Comparison of ENCODE assay signal across 8 cellular contexts in the genomic region with DNA sequence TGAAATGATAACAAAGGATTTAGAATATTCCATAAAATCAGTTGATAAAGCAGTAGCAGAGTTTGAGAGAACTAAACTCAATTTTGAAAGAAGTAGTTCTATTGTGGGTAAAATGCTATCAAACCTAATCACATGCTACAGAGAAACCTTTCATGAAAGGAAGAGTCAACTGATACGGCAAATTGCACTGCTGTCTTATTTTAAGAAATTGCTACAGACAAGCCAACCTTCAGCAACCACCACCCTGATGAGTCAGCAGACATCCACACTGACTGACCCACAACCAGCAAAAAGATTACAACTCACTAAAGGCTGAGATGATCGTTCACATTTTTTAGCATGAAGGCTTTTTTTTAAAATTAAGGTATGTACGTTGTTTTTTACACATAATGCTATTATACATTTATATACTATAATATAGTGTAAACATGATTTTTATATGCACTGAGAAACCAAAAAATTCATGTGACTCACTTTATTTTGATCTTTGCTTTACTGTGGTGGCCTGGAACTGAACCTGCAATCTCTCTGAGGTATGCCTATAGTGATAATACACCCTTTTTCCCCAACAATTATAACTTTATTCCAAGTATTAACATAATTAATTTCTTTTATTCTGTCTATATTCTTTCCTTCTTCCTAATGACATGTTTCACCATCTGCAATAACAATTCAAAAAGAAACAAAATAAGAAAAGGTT.
A peak's percentile ranks its signal among the peaks of the same experiment; 100 is the strongest.
DNase-seq lines count a peak whose midpoint lies in the region; ATAC-seq, FAIRE-seq and TF ChIP-seq lines count a peak whose summit lies in the region.

No MANE protein-coding gene starts in this region.

- H3K36me3 Mint-ChIP-seq in astrocyte (ENCODE audit: low read depth, unreplicated experiment) = no peaks in the 10 kb centered on the region

- H3K36me3 ChIP-seq in Loucy (ENCODE audit: insufficient read depth, low read length) (no peaks in the 10 kb centered on the region), astrocyte (ENCODE audit: insufficient read depth, low read length) (no peaks in the 10 kb centered on the region)

- no peaks in the 10 kb centered on the region for H3K27me3 ChIP-seq in Loucy (ENCODE audit: insufficient read depth, low read length, poor library complexity, severe bottlenecking)
- H3K27me3 ChIP-seq in astrocyte (ENCODE audit: insufficient read depth, low read length) = no peaks in the 10 kb centered on the region

- FAIRE-seq in astrocyte (lab: Jason Lieb, UNC) = no peak

- peak overlapping the region; percentile 28 for H3K9ac ChIP-seq in Loucy (ENCODE audit: low read depth, low read length, poor library complexity, severe bottlenecking)
- H3K9ac ChIP-seq in astrocyte (ENCODE audit: low read length) = no peak overlapping the region

- no peak overlapping the region for H3K4me3 Mint-ChIP-seq in astrocyte (ENCODE audit: unreplicated experiment)

- no peaks in the 10 kb centered on the region for H3K9me3 ChIP-seq in Loucy (ENCODE audit: insufficient read depth, low read depth, low read length)
- H3K9me3 ChIP-seq in astrocyte (ENCODE audit: insufficient read depth, low read depth, low read length) = no peaks in the 10 kb centered on the region

- no peaks in the 10 kb centered on the region for H3K27me3 Mint-ChIP-seq in astrocyte (ENCODE audit: low read depth, unreplicated experiment)

- TF ChIP-seq CTCF in Loucy (conservative IDR thresholded peaks at IDR 0.05; ENCODE audit: low read length) = no peak
- TF ChIP-seq CTCF in astrocyte (IDR thresholded peaks at IDR 0.05; ENCODE audit: insufficient read depth, low read depth, low read length) = no peak

- no peak overlapping the region for H3K27ac ChIP-seq in astrocyte (ENCODE audit: low read depth, low read length)
- no peak overlapping the region for H3K27ac ChIP-seq in substantia nigra (ENCODE audit: low read depth, low read length, poor library complexity, severe bottlenecking)

- H3K4me1 ChIP-seq in Loucy (ENCODE audit: insufficient read depth, low read length, poor library complexity, severe bottlenecking) (peaks cover 33% of the 10 kb centered on the region), astrocyte (ENCODE audit: insufficient read depth, low read length) (peaks cover 15% of the 10 kb centered on the region)

- H3K4me3 ChIP-seq in Loucy (ENCODE audit: low read length, poor library complexity, severe bottlenecking) (peak overlapping the region; percentile 31), astrocyte (ENCODE audit: insufficient read depth, low read depth, low read length) (no peak overlapping the region)

- DNase-seq in astrocyte (ENCODE audit: low read depth) (peak; percentile 82), non-pigmented ciliary epithelial cell (ENCODE audit: low read depth) (peak; percentile 65), substantia nigra (lab: John Stamatoyannopoulos, UW) (no peak), NCI-H187 (lab: John Stamatoyannopoulos, UW) (no peak)

- H3K9me3 Mint-ChIP-seq in astrocyte (ENCODE audit: unreplicated experiment) = peaks cover 2% of the 10 kb centered on the region

- no peaks in the 10 kb centered on the region for H3F3A ChIP-seq in Loucy (ENCODE audit: low read depth)

- peak overlapping the region; percentile 58 for H3K4me2 ChIP-seq in Loucy (ENCODE audit: low read depth, low read length, poor library complexity, severe bottlenecking)
- H3K4me2 ChIP-seq in astrocyte (ENCODE audit: low read length) = peak overlapping the region; percentile 44

- H4K20me1 ChIP-seq in Loucy (ENCODE audit: insufficient read depth, low read length, poor library complexity, severe bottlenecking) (peaks cover 3% of the 10 kb centered on the region), astrocyte (ENCODE audit: insufficient read depth, low read length) (no peaks in the 10 kb centered on the region)

- peaks cover 20% of the 10 kb centered on the region for H3K4me1 Mint-ChIP-seq in astrocyte (ENCODE audit: low read depth, unreplicated experiment)

- H3K27ac Mint-ChIP-seq in astrocyte (ENCODE audit: unreplicated experiment) = peak overlapping the region; percentile 55

- H3K79me2 ChIP-seq in Loucy (ENCODE audit: insufficient read depth, low read length) (peaks cover 44% of the 10 kb centered on the region), astrocyte (ENCODE audit: insufficient read depth, low read length) (no peaks in the 10 kb centered on the region)

- H2AFZ ChIP-seq in Loucy (ENCODE audit: low read length) (no peak overlapping the region), astrocyte (ENCODE audit: low read depth, low read length) (no peak overlapping the region)

- peak; percentile 81 for ATAC-seq in GM18868 (IDR thresholded peaks at IDR 0.05; ENCODE audit: unreplicated experiment)
- ATAC-seq in HG03097 (IDR thresholded peaks at IDR 0.05; ENCODE audit: low FRiP score, unreplicated experiment) = no peak
- no peak for ATAC-seq in HG03039 (IDR thresholded peaks at IDR 0.05; ENCODE audit: unreplicated experiment)

- no peaks in the 10 kb centered on the region for H3K9me2 ChIP-seq in Loucy (replicated peaks; ENCODE audit: low read depth, low read length)

Comparison
In these comparisons a context has a peak if more than half of its experiments do, and no peak if none do; other contexts are left out.
1. DNase-seq: peak in astrocyte (single experiment) and non-pigmented ciliary epithelial cell (single experiment); none in substantia nigra (0 of 49) and NCI-H187 (0 of 2).